ENCODE assay signal across 1 cellular context in the genomic region with DNA sequence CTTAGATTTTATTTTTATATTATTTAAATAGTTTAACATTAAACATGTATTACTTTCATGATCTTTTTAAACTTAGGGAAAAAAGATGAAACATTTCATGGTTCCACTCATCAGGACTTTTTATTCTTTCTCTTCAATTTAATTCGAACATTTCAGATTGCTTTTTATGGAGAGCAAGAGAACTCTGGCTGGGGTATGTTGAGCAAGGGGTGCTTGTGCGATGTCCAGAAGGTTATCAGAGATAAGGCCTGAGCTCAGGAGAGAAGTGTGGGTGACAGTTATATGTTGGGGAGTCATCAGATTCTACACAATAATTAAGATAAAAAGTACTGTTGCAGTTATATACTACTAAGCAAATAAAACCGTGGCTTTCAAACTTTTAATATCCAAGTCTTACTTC.
A peak's percentile ranks its signal among the peaks of the same experiment; 100 is the strongest.
TF ChIP-seq lines count a peak whose summit lies in the region.

No MANE protein-coding gene starts in this region.

TF ChIP-seq in K562, 482 proteins besides CTCF, POLR2A, EP300 and RAD21 (continued from another document):
- TF ChIP-seq, protein P1, sequence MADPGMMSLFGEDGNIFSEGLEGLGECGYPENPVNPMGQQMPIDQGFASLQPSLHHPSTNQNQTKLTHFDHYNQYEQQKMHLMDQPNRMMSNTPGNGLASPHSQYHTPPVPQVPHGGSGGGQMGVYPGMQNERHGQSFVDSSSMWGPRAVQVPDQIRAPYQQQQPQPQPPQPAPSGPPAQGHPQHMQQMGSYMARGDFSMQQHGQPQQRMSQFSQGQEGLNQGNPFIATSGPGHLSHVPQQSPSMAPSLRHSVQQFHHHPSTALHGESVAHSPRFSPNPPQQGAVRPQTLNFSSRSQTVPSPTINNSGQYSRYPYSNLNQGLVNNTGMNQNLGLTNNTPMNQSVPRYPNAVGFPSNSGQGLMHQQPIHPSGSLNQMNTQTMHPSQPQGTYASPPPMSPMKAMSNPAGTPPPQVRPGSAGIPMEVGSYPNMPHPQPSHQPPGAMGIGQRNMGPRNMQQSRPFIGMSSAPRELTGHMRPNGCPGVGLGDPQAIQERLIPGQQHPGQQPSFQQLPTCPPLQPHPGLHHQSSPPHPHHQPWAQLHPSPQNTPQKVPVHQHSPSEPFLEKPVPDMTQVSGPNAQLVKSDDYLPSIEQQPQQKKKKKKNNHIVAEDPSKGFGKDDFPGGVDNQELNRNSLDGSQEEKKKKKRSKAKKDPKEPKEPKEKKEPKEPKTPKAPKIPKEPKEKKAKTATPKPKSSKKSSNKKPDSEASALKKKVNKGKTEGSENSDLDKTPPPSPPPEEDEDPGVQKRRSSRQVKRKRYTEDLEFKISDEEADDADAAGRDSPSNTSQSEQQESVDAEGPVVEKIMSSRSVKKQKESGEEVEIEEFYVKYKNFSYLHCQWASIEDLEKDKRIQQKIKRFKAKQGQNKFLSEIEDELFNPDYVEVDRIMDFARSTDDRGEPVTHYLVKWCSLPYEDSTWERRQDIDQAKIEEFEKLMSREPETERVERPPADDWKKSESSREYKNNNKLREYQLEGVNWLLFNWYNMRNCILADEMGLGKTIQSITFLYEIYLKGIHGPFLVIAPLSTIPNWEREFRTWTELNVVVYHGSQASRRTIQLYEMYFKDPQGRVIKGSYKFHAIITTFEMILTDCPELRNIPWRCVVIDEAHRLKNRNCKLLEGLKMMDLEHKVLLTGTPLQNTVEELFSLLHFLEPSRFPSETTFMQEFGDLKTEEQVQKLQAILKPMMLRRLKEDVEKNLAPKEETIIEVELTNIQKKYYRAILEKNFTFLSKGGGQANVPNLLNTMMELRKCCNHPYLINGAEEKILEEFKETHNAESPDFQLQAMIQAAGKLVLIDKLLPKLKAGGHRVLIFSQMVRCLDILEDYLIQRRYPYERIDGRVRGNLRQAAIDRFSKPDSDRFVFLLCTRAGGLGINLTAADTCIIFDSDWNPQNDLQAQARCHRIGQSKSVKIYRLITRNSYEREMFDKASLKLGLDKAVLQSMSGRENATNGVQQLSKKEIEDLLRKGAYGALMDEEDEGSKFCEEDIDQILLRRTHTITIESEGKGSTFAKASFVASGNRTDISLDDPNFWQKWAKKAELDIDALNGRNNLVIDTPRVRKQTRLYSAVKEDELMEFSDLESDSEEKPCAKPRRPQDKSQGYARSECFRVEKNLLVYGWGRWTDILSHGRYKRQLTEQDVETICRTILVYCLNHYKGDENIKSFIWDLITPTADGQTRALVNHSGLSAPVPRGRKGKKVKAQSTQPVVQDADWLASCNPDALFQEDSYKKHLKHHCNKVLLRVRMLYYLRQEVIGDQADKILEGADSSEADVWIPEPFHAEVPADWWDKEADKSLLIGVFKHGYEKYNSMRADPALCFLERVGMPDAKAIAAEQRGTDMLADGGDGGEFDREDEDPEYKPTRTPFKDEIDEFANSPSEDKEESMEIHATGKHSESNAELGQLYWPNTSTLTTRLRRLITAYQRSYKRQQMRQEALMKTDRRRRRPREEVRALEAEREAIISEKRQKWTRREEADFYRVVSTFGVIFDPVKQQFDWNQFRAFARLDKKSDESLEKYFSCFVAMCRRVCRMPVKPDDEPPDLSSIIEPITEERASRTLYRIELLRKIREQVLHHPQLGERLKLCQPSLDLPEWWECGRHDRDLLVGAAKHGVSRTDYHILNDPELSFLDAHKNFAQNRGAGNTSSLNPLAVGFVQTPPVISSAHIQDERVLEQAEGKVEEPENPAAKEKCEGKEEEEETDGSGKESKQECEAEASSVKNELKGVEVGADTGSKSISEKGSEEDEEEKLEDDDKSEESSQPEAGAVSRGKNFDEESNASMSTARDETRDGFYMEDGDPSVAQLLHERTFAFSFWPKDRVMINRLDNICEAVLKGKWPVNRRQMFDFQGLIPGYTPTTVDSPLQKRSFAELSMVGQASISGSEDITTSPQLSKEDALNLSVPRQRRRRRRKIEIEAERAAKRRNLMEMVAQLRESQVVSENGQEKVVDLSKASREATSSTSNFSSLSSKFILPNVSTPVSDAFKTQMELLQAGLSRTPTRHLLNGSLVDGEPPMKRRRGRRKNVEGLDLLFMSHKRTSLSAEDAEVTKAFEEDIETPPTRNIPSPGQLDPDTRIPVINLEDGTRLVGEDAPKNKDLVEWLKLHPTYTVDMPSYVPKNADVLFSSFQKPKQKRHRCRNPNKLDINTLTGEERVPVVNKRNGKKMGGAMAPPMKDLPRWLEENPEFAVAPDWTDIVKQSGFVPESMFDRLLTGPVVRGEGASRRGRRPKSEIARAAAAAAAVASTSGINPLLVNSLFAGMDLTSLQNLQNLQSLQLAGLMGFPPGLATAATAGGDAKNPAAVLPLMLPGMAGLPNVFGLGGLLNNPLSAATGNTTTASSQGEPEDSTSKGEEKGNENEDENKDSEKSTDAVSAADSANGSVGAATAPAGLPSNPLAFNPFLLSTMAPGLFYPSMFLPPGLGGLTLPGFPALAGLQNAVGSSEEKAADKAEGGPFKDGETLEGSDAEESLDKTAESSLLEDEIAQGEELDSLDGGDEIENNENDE (IDR thresholded peaks at IDR 0.05; ENCODE audit: low read depth, low read length) = no peak
- TF ChIP-seq SMAD2 (IDR thresholded peaks at IDR 0.05; ENCODE audit: low read depth, low read length) (no peak), EGR1 (conservative IDR thresholded peaks at IDR 0.05) (no peak; the same call in 1 of the 2 replicates), ELF2 (CRISPR knock-in tag; IDR thresholded peaks at IDR 0.05) (no peak), PCBP1 (IDR thresholded peaks at IDR 0.05; ENCODE audit: low read depth, low read length, poor library complexity, severe bottlenecking) (no peak), ZC3H8 (IDR thresholded peaks at IDR 0.05) (no peak), NFRKB (IDR thresholded peaks at IDR 0.05; ENCODE audit: low read depth) (no peak), NEUROD1 (IDR thresholded peaks at IDR 0.05; ENCODE audit: borderline replicate concordance, low read depth, low read length, partially characterized antibody) (peak; percentile 17), NFATC3 (IDR thresholded peaks at IDR 0.05) (no peak), MCM5 (IDR thresholded peaks at IDR 0.05; ENCODE audit: low read depth) (no peak), CHD4 (IDR thresholded peaks at IDR 0.05; ENCODE audit: insufficient read depth, insufficient replicate concordance, low read depth, low read length, poor library complexity, severe bottlenecking) (no peak)
- TF ChIP-seq, protein P2, sequence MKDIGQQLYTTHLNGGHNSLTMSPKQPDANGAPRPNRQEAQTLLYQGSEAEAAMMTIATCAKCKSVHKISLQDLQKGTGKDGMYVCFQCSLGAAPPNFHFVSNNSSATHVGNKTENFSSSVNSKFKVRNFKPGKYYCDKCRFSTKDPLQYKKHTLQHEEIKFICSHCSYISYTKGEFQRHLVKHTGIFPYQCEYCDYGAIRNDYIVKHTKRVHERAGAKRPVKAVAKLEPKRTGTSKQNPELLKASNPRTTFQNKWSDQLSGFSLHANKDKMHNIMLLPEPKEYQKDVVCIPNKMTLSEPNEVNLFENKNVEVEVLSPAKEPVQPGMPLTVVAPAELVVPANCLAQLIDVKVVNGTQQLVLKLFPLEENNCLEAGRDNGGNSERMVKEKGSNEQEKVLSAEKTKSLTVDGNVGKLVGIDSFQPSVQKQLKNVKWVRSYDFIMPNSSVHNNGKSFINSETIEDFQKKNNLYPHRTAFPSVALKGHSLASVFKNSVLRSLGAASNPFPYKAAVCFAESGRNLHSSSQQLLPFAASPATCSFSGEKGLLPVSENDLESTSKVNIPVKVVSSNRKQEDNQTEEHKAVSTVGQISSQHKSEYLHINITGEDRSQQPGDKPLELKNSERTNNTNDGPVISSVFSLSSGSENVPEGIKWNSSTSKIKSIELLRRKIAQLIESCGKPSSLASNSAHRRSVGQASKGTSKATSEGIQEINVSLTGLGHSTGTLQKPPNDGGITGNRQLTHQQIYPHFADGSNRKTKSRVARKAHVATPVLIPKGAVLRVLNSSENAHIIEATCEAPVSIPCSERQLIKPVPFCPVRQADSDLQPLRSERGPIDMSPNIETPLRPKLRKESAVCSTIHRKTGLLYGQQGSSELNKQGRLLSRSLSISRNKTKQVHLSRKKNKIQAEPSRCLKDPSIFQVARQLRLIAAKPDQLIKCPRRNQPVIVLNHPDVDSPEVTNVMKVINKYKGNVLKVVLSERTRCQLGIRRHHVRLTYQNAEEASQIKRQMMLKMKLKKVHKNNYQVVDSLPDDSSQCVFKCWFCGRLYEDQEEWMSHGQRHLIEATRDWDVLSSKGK (CRISPR knock-in tag; IDR thresholded peaks at IDR 0.05) = no peak
- TF ChIP-seq, protein P3, sequence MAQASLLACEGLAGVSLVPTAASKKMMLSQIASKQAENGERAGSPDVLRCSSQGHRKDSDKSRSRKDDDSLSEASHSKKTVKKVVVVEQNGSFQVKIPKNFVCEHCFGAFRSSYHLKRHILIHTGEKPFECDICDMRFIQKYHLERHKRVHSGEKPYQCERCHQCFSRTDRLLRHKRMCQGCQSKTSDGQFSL (CRISPR knock-in tag; IDR thresholded peaks at IDR 0.05) = no peak
- TF ChIP-seq, protein P3 (tag; IDR thresholded peaks at IDR 0.05) = no peak
